ENCODE assay signal across 26 cellular contexts in genomic region chr10:27679369-27679897, GRCh38.
"Had no signal": no experiment of that assay in that cellular context is flagged by ENCODE, and none has a peak within 500 bp of the region (broad histone marks: within the 10 kb centered on the region; RNA-seq: fewer than 3 reads in every experiment).

No MANE protein-coding gene starts in this region.

- H3K27me3 ChIP-seq: SJCRH30, upper lobe of left lung had no signal

- H3K4me3 ChIP-seq: hepatocyte, lung, SJCRH30, upper lobe of left lung had no signal

- H3K36me3 Mint-ChIP-seq: activated naive CD8-positive, alpha-beta T cell; immature natural killer cell; stimulated activated effector memory CD8-positive, alpha-beta T cell treated with anti-CD3 and anti-CD28 coated beads, Interleukin-12 subunit alpha, Interleukin-12 subunit beta, amount 100 ng/mL, for 72 hours had no signal

- H3K4me3 Mint-ChIP-seq: activated B cell treated with CpG ODN at 0.5 μM for 24 hours; activated CD4-positive, alpha-beta T cell treated with anti-CD3 and anti-CD28 coated beads for 36 hours; activated naive CD8-positive, alpha-beta T cell; activated T-cell treated with anti-CD3 and anti-CD28 coated beads, Interleukin-2, amount 50 U/mL, for 4 hours; dendritic cell treated with granulocyte-macrophage colony-stimulating factor and Interleukin-4, amounts not matched to agents 40 ng/mL and 50 ng/mL, for 4 days; immature natural killer cell; stimulated activated effector memory CD8-positive, alpha-beta T cell treated with anti-CD3 and anti-CD28 coated beads, Interleukin-12 subunit alpha, Interleukin-12 subunit beta, amount 100 ng/mL, for 72 hours; stimulated activated naive CD8-positive, alpha-beta T cell treated with anti-CD3 and anti-CD28 coated beads, Interleukin-15, amount 100 ng/mL, for 72 hours; T-helper 1 cell treated with Interleukin-12 subunit alpha and Interleukin-12 subunit beta and Interleukin-4 antibody, amounts not matched to agents 30 μg/mL and 1 μg/mL, for 36 hours had no signal

- H3K27ac ChIP-seq: foreskin keratinocyte, hepatocyte, SJCRH30, upper lobe of left lung had no signal

- H3K27me3 Mint-ChIP-seq: activated naive CD8-positive, alpha-beta T cell; dendritic cell treated with granulocyte-macrophage colony-stimulating factor and Interleukin-4, amounts not matched to agents 40 ng/mL and 50 ng/mL, for 4 days; stimulated activated naive CD8-positive, alpha-beta T cell treated with anti-CD3 and anti-CD28 coated beads, Interleukin-15, amount 100 ng/mL, for 72 hours had no signal

- H3K9me3 Mint-ChIP-seq: activated B cell treated with CpG ODN at 0.5 μM for 24 hours; activated T-cell treated with anti-CD3 and anti-CD28 coated beads, Interleukin-2, amount 50 U/mL, for 4 hours; activated T-helper 2 cell treated with anti-CD3 and anti-CD28 coated beads, Interferon-gamma antibody, Interleukin-2, Interleukin-4, amounts not matched to agents 10 μg/mL and 5 μg/mL and 100 μg/mL, durations not matched to agents 14 hours and 24 hours and 36 hours; dendritic cell treated with granulocyte-macrophage colony-stimulating factor and Interleukin-4, amounts not matched to agents 40 ng/mL and 50 ng/mL, for 4 days; immature natural killer cell; stimulated activated effector memory CD8-positive, alpha-beta T cell treated with anti-CD3 and anti-CD28 coated beads, Interleukin-12 subunit alpha, Interleukin-12 subunit beta, amount 100 ng/mL, for 72 hours; stimulated activated naive CD8-positive, alpha-beta T cell treated with anti-CD3 and anti-CD28 coated beads, Interleukin-15, amount 100 ng/mL, for 72 hours; T-helper 1 cell treated with Interleukin-12 subunit alpha and Interleukin-12 subunit beta and Interleukin-4 antibody, amounts not matched to agents 30 μg/mL and 1 μg/mL, for 36 hours had no signal

- H3K4me1 ChIP-seq: foreskin keratinocyte, SJCRH30, upper lobe of left lung had no signal

- H3K9me3 ChIP-seq: SJCRH30, upper lobe of left lung had no signal

- H3K4me1 Mint-ChIP-seq: activated B cell treated with CpG ODN at 0.5 μM for 24 hours; activated CD4-positive, alpha-beta T cell treated with anti-CD3 and anti-CD28 coated beads for 36 hours; immature natural killer cell; stimulated activated effector memory CD8-positive, alpha-beta T cell treated with anti-CD3 and anti-CD28 coated beads, Interleukin-12 subunit alpha, Interleukin-12 subunit beta, amount 100 ng/mL, for 72 hours; stimulated activated naive CD8-positive, alpha-beta T cell treated with anti-CD3 and anti-CD28 coated beads, Interleukin-15, amount 100 ng/mL, for 72 hours had no signal

- DNase-seq: activated B cell treated with CpG ODN at 0.5 μM for 24 hours; activated CD4-positive, alpha-beta T cell treated with anti-CD3 and anti-CD28 coated beads for 36 hours; activated CD4-positive, alpha-beta T cell treated with anti-CD3 and anti-CD28 coated beads, Interleukin-2, amount 50 U/mL, for 4 hours; activated CD8-positive, alpha-beta memory T cell treated with anti-CD3 and anti-CD28 coated beads, Interleukin-2, amount 50 U/mL, for 48 hours; activated naive CD4-positive, alpha-beta T cell; activated T-cell treated with anti-CD3 and anti-CD28 coated beads, Interleukin-2, amount 50 U/mL, for 4 hours; amniotic stem cell; effector CD4-positive, alpha-beta T cell; erythroblast; immature natural killer cell; occipital lobe; SJCRH30; stimulated activated CD4-positive, alpha-beta T cell treated with anti-CD3 and anti-CD28 coated beads, Interleukin-2, amount 100 ng/mL, for 24 hours; stimulated activated naive CD8-positive, alpha-beta T cell treated with anti-CD3 and anti-CD28 coated beads, Interleukin-15, amount 100 ng/mL, for 72 hours; T1000; upper lobe of left lung had no signal

- ATAC-seq: activated CD4-positive, alpha-beta T cell treated with anti-CD3 and anti-CD28 coated beads for 36 hours; activated T-cell treated with anti-CD3 and anti-CD28 coated beads, Interleukin-2, amount 50 U/mL, for 4 hours; foreskin keratinocyte; left lobe of liver; stimulated activated effector memory CD8-positive, alpha-beta T cell treated with anti-CD3 and anti-CD28 coated beads, Interleukin-12 subunit alpha, Interleukin-12 subunit beta, amount 100 ng/mL, for 72 hours; stimulated activated naive CD8-positive, alpha-beta T cell treated with anti-CD3 and anti-CD28 coated beads, Interleukin-15, amount 100 ng/mL, for 72 hours had no signal

- H3K27ac Mint-ChIP-seq: activated B cell treated with CpG ODN at 0.5 μM for 24 hours; activated CD4-positive, alpha-beta T cell treated with anti-CD3 and anti-CD28 coated beads for 36 hours; activated naive CD8-positive, alpha-beta T cell; activated T-helper 2 cell treated with anti-CD3 and anti-CD28 coated beads, Interferon-gamma antibody, Interleukin-2, Interleukin-4, amounts not matched to agents 10 μg/mL and 5 μg/mL and 100 μg/mL, durations not matched to agents 14 hours and 24 hours and 36 hours; dendritic cell treated with granulocyte-macrophage colony-stimulating factor and Interleukin-4, amounts not matched to agents 40 ng/mL and 50 ng/mL, for 4 days; immature natural killer cell; progenitor cell of endocrine pancreas; stimulated activated effector memory CD8-positive, alpha-beta T cell treated with anti-CD3 and anti-CD28 coated beads, Interleukin-12 subunit alpha, Interleukin-12 subunit beta, amount 100 ng/mL, for 72 hours; stimulated activated naive CD8-positive, alpha-beta T cell treated with anti-CD3 and anti-CD28 coated beads, Interleukin-15, amount 100 ng/mL, for 72 hours; T-helper 1 cell treated with Interleukin-12 subunit alpha and Interleukin-12 subunit beta and Interleukin-4 antibody, amounts not matched to agents 30 μg/mL and 1 μg/mL, for 36 hours had no signal

- H3K36me3 ChIP-seq: SJCRH30, upper lobe of left lung had no signal
